2 cellular contexts compared by ENCODE assay signal in genomic region chr2:33671198-33671597, GRCh38.
TF ChIP-seq lines count a peak whose summit lies in the region.

No MANE protein-coding gene starts in this region.

TF ChIP-seq in liver, 16 proteins besides CTCF, POLR2A, EP300 and RAD21 (continued from another document):
- TF ChIP-seq YY1 (IDR thresholded peaks at IDR 0.05) (peak; percentile 61), GABPA (IDR thresholded peaks at IDR 0.05 in 1 of 2, conservative IDR thresholded peaks at IDR 0.05 in 1 of 2) (no peak), ZBTB33 (IDR thresholded peaks at IDR 0.05) (no peak), RXRA (IDR thresholded peaks at IDR 0.05) (peak in 1 of 2 donors; percentile 27), EGR1 (IDR thresholded peaks at IDR 0.05; ENCODE audit: low read depth in 2 of 2) (no peak), FOXA2 (IDR thresholded peaks at IDR 0.05) (no peak), ATF3 (IDR thresholded peaks at IDR 0.05) (no peak), TAF1 (conservative IDR thresholded peaks at IDR 0.05) (no peak), REST (IDR thresholded peaks at IDR 0.05) (no peak), HNF4A (conservative IDR thresholded peaks at IDR 0.05) (peak; percentile 77 to 88), SP1 (IDR thresholded peaks at IDR 0.05) (peak; percentile 46), HNF4G (IDR thresholded peaks at IDR 0.05) (no peak)

TF ChIP-seq in HepG2, 621 proteins besides CTCF, POLR2A, EP300 and RAD21 (continued from another document):
- no peak for TF ChIP-seq ZBTB33 (CRISPR knock-in tag; IDR thresholded peaks at IDR 0.05)
- TF ChIP-seq BCL6 (CRISPR knock-in tag; IDR thresholded peaks at IDR 0.05): no peak
TF ChIP-seq in HepG2: peak in this region for 0.
